8 cellular contexts compared by ENCODE assay signal in genomic region chr22:45435544-45436139, GRCh38. TPM values are rescaled to one million over a fixed set of nuclear protein-coding genes. Genes with fewer than 3 reads are reported as not detected.
DNase-seq lines count a peak whose midpoint lies in the region; ATAC-seq and TF ChIP-seq lines count a peak whose summit lies in the region.

No MANE protein-coding gene starts in this region.

- TF ChIP-seq CTCF in LNCAP (IDR thresholded peaks at IDR 0.05): peak; percentile 97

- H2AFZ ChIP-seq in neuron (ENCODE audit: low read depth, low read length): peak overlapping the region; percentile 22

- no peak overlapping the region for H3K4me3 ChIP-seq in SJCRH30
- H3K4me3 ChIP-seq in neuron (ENCODE audit: low read length): no peak overlapping the region

- no peak overlapping the region for H3K27ac ChIP-seq in SJCRH30

- H3K4me1 ChIP-seq in SJCRH30 (no peaks in the 10 kb centered on the region), neuron (ENCODE audit: insufficient read depth, low read length) (peaks cover 5% of the 10 kb centered on the region)

- H3K27me3 ChIP-seq in SJCRH30: no peaks in the 10 kb centered on the region
- no peaks in the 10 kb centered on the region for H3K27me3 ChIP-seq in neuron (ENCODE audit: insufficient read depth, low read length)

- H3K36me3 ChIP-seq in SJCRH30 (no peaks in the 10 kb centered on the region), neuron (ENCODE audit: insufficient read depth, low read length) (no peaks in the 10 kb centered on the region)

- no peaks in the 10 kb centered on the region for H3K9me3 ChIP-seq in SJCRH30 (replicated peaks)
- H3K9me3 ChIP-seq in neuron (ENCODE audit: low read length): no peaks in the 10 kb centered on the region

- peak; percentile 82 for ATAC-seq in stimulated activated naive CD8-positive, alpha-beta T cell treated with anti-CD3 and anti-CD28 coated beads, Interleukin-15, Interleukin-2, amounts not matched to agents 100 U/mL and 50 U/mL, for 24 hours
- ATAC-seq in HG03571 (IDR thresholded peaks at IDR 0.05; ENCODE audit: unreplicated experiment): no peak

- DNase-seq in DMS53 (lab: John Stamatoyannopoulos, UW) (peak; percentile 88), SJCRH30 (peak; percentile 69 to 84), foreskin melanocyte (peak; percentile 81)
- peak; percentile 92 for DNase-seq in activated effector memory CD4-positive, alpha-beta T cell treated with anti-CD3 and anti-CD28 coated beads, Interleukin-2, amount 50 U/mL, for 16 hours
- peak; percentile 83 for DNase-seq in stimulated activated naive CD8-positive, alpha-beta T cell treated with anti-CD3 and anti-CD28 coated beads, Interleukin-15, Interleukin-2, amounts not matched to agents 100 U/mL and 50 U/mL, for 24 hours

RNA-seq across cellular contexts. Expression of gene RIBC2, which starts 22.1 kb away (rescaled TPM):
- total RNA-seq in SJCRH30 (2014; rRNA removed; shearing (Covaris generic)): not detected in 2 replicates

RNA-seq across cellular contexts. Expression of gene SMC1B, which starts 22.2 kb away (rescaled TPM):
- total RNA-seq in SJCRH30 (2014; rRNA removed; shearing (Covaris generic)): not detected in 2 replicates
